ENCODE assay signal across 9 cellular contexts in genomic region chr12:49825360-49825970, GRCh38. TPM values are rescaled to one million over a fixed set of nuclear protein-coding genes. Genes with fewer than 3 reads are reported as not detected.
DNase-seq lines count a peak whose midpoint lies in the region; ATAC-seq, FAIRE-seq and TF ChIP-seq lines count a peak whose summit lies in the region.
"Had no signal": no experiment of that assay in that cellular context is flagged by ENCODE, and none has a peak within 500 bp of the region (broad histone marks: within the 10 kb centered on the region; RNA-seq: fewer than 3 reads in every experiment).

No MANE protein-coding gene starts in this region.

- H3K27me3 Mint-ChIP-seq in WTC11 (ENCODE audit: low read depth) = no peaks in the 10 kb centered on the region

- H3K9me3 Mint-ChIP-seq in WTC11 = no peaks in the 10 kb centered on the region

- TF ChIP-seq CTCF in WTC11 (IDR thresholded peaks at IDR 0.05) = no peak
- TF ChIP-seq CTCF in right atrium auricular region (IDR thresholded peaks at IDR 0.05) = no peak

- peaks cover 8% of the 10 kb centered on the region for H3K36me3 Mint-ChIP-seq in WTC11

- peak overlapping the region; percentile 94 to 95 for H3K27ac ChIP-seq in right atrium auricular region
- H3K27ac ChIP-seq in small intestine (ENCODE audit: low read depth in 1 of 2, low read length in 1 of 2) = peak overlapping the region in 1 of 2 donors; percentile 60

- no peak for FAIRE-seq in small intestine (lab: Jason Lieb, UNC)

- no peak overlapping the region for H3K4me3 Mint-ChIP-seq in WTC11

- H3K36me3 ChIP-seq in H7 (replicated peaks; ENCODE audit: control insufficient read depth, insufficient read depth, low read length) (no peaks in the 10 kb centered on the region; the same call in none of the 2 replicates), right atrium auricular region (peaks cover 18% of the 10 kb centered on the region), small intestine (ENCODE audit: control insufficient read depth in 2 of 2, insufficient read depth in 2 of 2, low read length in 2 of 2) (no peaks in the 10 kb centered on the region)

- CTCF ChIA-PET in WTC11 (lab: Charles Lee) = interaction anchor here (0.6 to 4.8 kb wide), 10 partner anchors 13 to 245 kb away, joined by 3 to 33 read pairs (median 4); partner anchors contain the start of genes PRPF40B and TMBIM6

- no peak for ATAC-seq in WTC11
- ATAC-seq in GM18868 (IDR thresholded peaks at IDR 0.05; ENCODE audit: unreplicated experiment) = no peak

- H3K27ac Mint-ChIP-seq in WTC11 = peak overlapping the region; percentile 60; the same call in 1 of the 2 replicates

- 43 to 54% (median 52%) methylated on average over 4 to 5 of the region's 5 CpGs for WGBS in small intestine, 3 donors

- H3K9me3 ChIP-seq in right atrium auricular region = no peaks in the 10 kb centered on the region
- H3K9me3 ChIP-seq in small intestine (ENCODE audit: control insufficient read depth, low read depth) = no peaks in the 10 kb centered on the region

- POLR2A ChIA-PET in WTC11 (lab: Charles Lee) = interaction anchor here (0.8 kb wide), 1 partner anchor 14 kb away, joined by 7 read pairs; no protein-coding TSS in a partner anchor

- H3K27me3 ChIP-seq in H7 (ENCODE audit: control insufficient read depth, insufficient read depth, low read length) (no peaks in the 10 kb centered on the region), right atrium auricular region (no peaks in the 10 kb centered on the region), small intestine (ENCODE audit: control insufficient read depth in 2 of 2, insufficient read depth in 2 of 2, low read length in 2 of 2) (no peaks in the 10 kb centered on the region)

- peaks cover 47% of the 10 kb centered on the region for H3K4me1 Mint-ChIP-seq in WTC11

- peak; percentile 66 for DNase-seq in H7
- no peak for DNase-seq in WTC11 (ENCODE audit: low spot score)
- peak; percentile 76 for DNase-seq in right atrium auricular region (ENCODE audit: low spot score)
- peak; percentile 57 for DNase-seq in skeletal muscle cell (ENCODE audit: low read depth)
- no peak for DNase-seq in DMS114 treated with DMSO at 0.1 percent for 48 hours (lab: John Stamatoyannopoulos, UW; ENCODE audit: unreplicated experiment)
- DNase-seq in small intestine = no peak
- no peak for DNase-seq in NAMALWA (ENCODE audit: low spot score)
- DNase-seq: effector CD4-positive, alpha-beta T cell had no signal

- no peak overlapping the region for H3K4me3 ChIP-seq in H7 (ENCODE audit: insufficient read depth, low read depth, low read length)
- H3K4me3 ChIP-seq in right atrium auricular region = no peak overlapping the region
- peak overlapping the region; percentile 31 for H3K4me3 ChIP-seq in skeletal muscle cell (ENCODE audit: low read depth, low read length)
- no peak overlapping the region for H3K4me3 ChIP-seq in small intestine (ENCODE audit: low read depth in 1 of 2, low read length in 2 of 2)

- H3K4me1 ChIP-seq in right atrium auricular region (peaks cover 0 to 66% of the 10 kb centered on the region in 2 donors), small intestine (ENCODE audit: control insufficient read depth in 2 of 2, insufficient read depth in 1 of 2, low read depth in 1 of 2, low read length in 1 of 2) (peaks cover 0 to 4% of the 10 kb centered on the region in 2 donors)

TF ChIP-seq in WTC11, 78 proteins besides CTCF, POLR2A, EP300 and RAD21:
- TF ChIP-seq FOXK1 (CRISPR knock-in tag; IDR thresholded peaks at IDR 0.05) = no peak
- TF ChIP-seq ZNF423 (CRISPR knock-in tag; IDR thresholded peaks at IDR 0.05) = peak; percentile 67
- no peak for TF ChIP-seq CREM (CRISPR knock-in tag; IDR thresholded peaks at IDR 0.05)

RNA-seq across cellular contexts. Expression of gene NCKAP5L, which starts 2.7 kb away (rescaled TPM):
- total RNA-seq in H7 (2014; rRNA removed; shearing (Covaris generic)) = 20.0 and 22.3 TPM in 2 replicates
- total RNA-seq in WTC11 (2021) = 22.1 to 27.8 TPM (median 22.4 TPM) in 3 replicates
- 10 to 100 TPM; 18.6 to 18.7 TPM for total RNA-seq in right atrium auricular region
- polyA plus RNA-seq in small intestine = 1 to 10 TPM in 2 of 3 donors, under 1 TPM in 1; 0.45 to 4.7 (median 1.1) TPM

RNA-seq across cellular contexts. Expression of gene BCDIN3D, which starts 17.4 kb away (rescaled TPM):
- 1.4 and 1.6 TPM in 2 replicates for total RNA-seq in H7 (2014; rRNA removed; shearing (Covaris generic))
- 1.6 to 3.2 TPM (median 2.4 TPM) in 3 replicates for total RNA-seq in WTC11 (2021)
- 1 to 10 TPM; 1.8 to 2.0 TPM for total RNA-seq in right atrium auricular region
- polyA plus RNA-seq in small intestine = 1 to 10 TPM; 2.4 to 3.8 (median 2.5) TPM

Comparison
In these comparisons a context has a peak if more than half of its experiments do, and no peak if none do; other contexts are left out.
1. DNase-seq: peak in H7 (single experiment), right atrium auricular region (single experiment) and skeletal muscle cell (single experiment); none in WTC11 (single experiment), DMS114 treated with DMSO at 0.1 percent for 48 hours (single experiment), small intestine (single experiment) and NAMALWA (single experiment).